In genomic region chr4:7758444-7758815, GRCh38 we compare ENCODE assay signal across 20 cellular contexts.
DNase-seq lines count a peak whose midpoint lies in the region; ATAC-seq and TF ChIP-seq lines count a peak whose summit lies in the region.
"Had no signal": no experiment of that assay in that cellular context is flagged by ENCODE, and none has a peak within 500 bp of the region (broad histone marks: within the 10 kb centered on the region; RNA-seq: fewer than 3 reads in every experiment).

No MANE protein-coding gene starts in this region.

- no peaks in the 10 kb centered on the region for H3K27me3 Mint-ChIP-seq in activated T-cell treated with anti-CD3 and anti-CD28 coated beads, Interleukin-2, amount 50 U/mL, for 24 hours
- no peaks in the 10 kb centered on the region for H3K27me3 Mint-ChIP-seq in CD8-positive, alpha-beta T cell (ENCODE audit: low read depth)
- no peaks in the 10 kb centered on the region for H3K27me3 Mint-ChIP-seq in activated naive CD8-positive, alpha-beta T cell
- H3K27me3 Mint-ChIP-seq in naive thymus-derived CD4-positive, alpha-beta T cell, result no peaks in the 10 kb centered on the region

- H3K36me3 ChIP-seq in CD8-positive, alpha-beta T cell (ENCODE audit: insufficient read depth, low read length), result no peaks in the 10 kb centered on the region
- no peaks in the 10 kb centered on the region for H3K36me3 ChIP-seq in naive thymus-derived CD4-positive, alpha-beta T cell (ENCODE audit: control insufficient read depth in 2 of 3, insufficient read depth in 3 of 3, low read length in 3 of 3)
- H3K36me3 ChIP-seq: cardiac muscle cell, right lobe of liver had no signal

- intact Hi-C loops in CD8-positive, alpha-beta T cell (cut with DNase I, micrococcal nuclease), result loop anchor here (2.0 to 5.0 kb wide), 4 partner anchors 180 to 656 kb away; partner anchors contain the start of genes ABLIM2 (in 2 of the 2) and AFAP1 (in 1 of the 2)
- intact Hi-C loops in naive thymus-derived CD4-positive, alpha-beta T cell (cut with micrococcal nuclease), result loop anchor here (5.0 to 10.0 kb wide), 5 partner anchors 41 to 976 kb away; partner anchors contain the start of genes ABLIM2 (in 1 of the 2), ACOX3 (in 1 of the 2), KIAA0232 (in 1 of the 2) and TRMT44 (in 1 of the 2)

- H3K4me1 ChIP-seq in CD8-positive, alpha-beta T cell (ENCODE audit: insufficient read depth, low read length), result peaks cover 35% of the 10 kb centered on the region
- H3K4me1 ChIP-seq in naive thymus-derived CD4-positive, alpha-beta T cell (ENCODE audit: control insufficient read depth in 2 of 2, insufficient read depth in 2 of 2, low read length in 2 of 2), result peaks cover 18 to 30% of the 10 kb centered on the region in 2 donors
- H3K4me1 ChIP-seq: HAP-1, right lobe of liver had no signal

- ATAC-seq in CD8-positive, alpha-beta T cell, result no peak
- no peak for ATAC-seq in naive thymus-derived CD4-positive, alpha-beta T cell
- ATAC-seq in GM21528 (IDR thresholded peaks at IDR 0.05; ENCODE audit: low FRiP score, unreplicated experiment), result no peak

- H3K27ac Mint-ChIP-seq in activated T-cell treated with anti-CD3 and anti-CD28 coated beads, Interleukin-2, amount 50 U/mL, for 24 hours, result peak overlapping the region; percentile 76
- peak overlapping the region; percentile 86 for H3K27ac Mint-ChIP-seq in CD8-positive, alpha-beta T cell
- peak overlapping the region; percentile 61 for H3K27ac Mint-ChIP-seq in activated naive CD8-positive, alpha-beta T cell
- peak overlapping the region; percentile 85 to 100 (median 96) for H3K27ac Mint-ChIP-seq in naive thymus-derived CD4-positive, alpha-beta T cell

- no peak overlapping the region for H3K4me3 Mint-ChIP-seq in activated T-cell treated with anti-CD3 and anti-CD28 coated beads, Interleukin-2, amount 50 U/mL, for 24 hours
- peak overlapping the region; percentile 32 for H3K4me3 Mint-ChIP-seq in CD8-positive, alpha-beta T cell
- H3K4me3 Mint-ChIP-seq in activated naive CD8-positive, alpha-beta T cell, result peak overlapping the region; percentile 36
- peak overlapping the region; percentile 19 to 94 (median 60) for H3K4me3 Mint-ChIP-seq in naive thymus-derived CD4-positive, alpha-beta T cell

- H3K4me1 Mint-ChIP-seq in activated T-cell treated with anti-CD3 and anti-CD28 coated beads, Interleukin-2, amount 50 U/mL, for 24 hours (ENCODE audit: low read depth), result peaks cover 44% of the 10 kb centered on the region
- peaks cover 33% of the 10 kb centered on the region for H3K4me1 Mint-ChIP-seq in CD8-positive, alpha-beta T cell (ENCODE audit: low read depth)
- H3K4me1 Mint-ChIP-seq in activated naive CD8-positive, alpha-beta T cell (ENCODE audit: low read depth), result peaks cover 36% of the 10 kb centered on the region
- peaks cover 11 to 49% (median 37%) of the 10 kb centered on the region in 7 donors for H3K4me1 Mint-ChIP-seq in naive thymus-derived CD4-positive, alpha-beta T cell

- H3K9me3 Mint-ChIP-seq in activated T-cell treated with anti-CD3 and anti-CD28 coated beads, Interleukin-2, amount 50 U/mL, for 24 hours, result no peaks in the 10 kb centered on the region
- H3K9me3 Mint-ChIP-seq in CD8-positive, alpha-beta T cell, result no peaks in the 10 kb centered on the region
- H3K9me3 Mint-ChIP-seq in activated naive CD8-positive, alpha-beta T cell (ENCODE audit: low read depth), result no peaks in the 10 kb centered on the region
- peaks cover 0 to 3% (median 0%) of the 10 kb centered on the region in 11 donors for H3K9me3 Mint-ChIP-seq in naive thymus-derived CD4-positive, alpha-beta T cell

- peak overlapping the region; percentile 20 for H3K4me3 ChIP-seq in CD8-positive, alpha-beta T cell (ENCODE audit: low read depth, low read length)
- no peak overlapping the region for H3K4me3 ChIP-seq in naive thymus-derived CD4-positive, alpha-beta T cell (ENCODE audit: low read length)
- H3K4me3 ChIP-seq: cardiac muscle cell, HAP-1, heart left ventricle, right lobe of liver had no signal

- DNase-seq in activated T-cell treated with anti-CD3 and anti-CD28 coated beads, Interleukin-2, amount 50 U/mL, for 24 hours, result no peak
- DNase-seq in activated T-cell treated with anti-CD3 and anti-CD28 coated beads, Interleukin-2, amount 50 U/mL, for 1 hour, result no peak
- DNase-seq in CD8-positive, alpha-beta T cell, result no peak
- no peak for DNase-seq in naive thymus-derived CD4-positive, alpha-beta T cell
- no peak for DNase-seq in NK-92 (lab: John Stamatoyannopoulos, UW; ENCODE audit: unreplicated experiment)
- DNase-seq in NCI-H1436 treated with DMSO at 0.1 percent for 48 hours (lab: John Stamatoyannopoulos, UW), result no peak
- DNase-seq: ACHN, COR-L47, KG1, midbrain, NCI-H1092 treated with DMSO at 0.1 percent for 48 hours, NCI-H2107, NCI-H526 treated with DMSO at 0.1 percent for 48 hours, occipital lobe had no signal

- POLR2A ChIA-PET in CD8-positive, alpha-beta T cell (lab: Charles Lee), result interaction anchor here (1.0 kb wide), 1 partner anchor 179 kb away, joined by 3 read pairs; no protein-coding TSS in a partner anchor
- POLR2A ChIA-PET in naive thymus-derived CD4-positive, alpha-beta T cell (lab: Charles Lee), result interaction anchor here (1.0 to 3.1 kb wide), 3 partner anchors 9 to 14 kb away, joined by 6 to 15 read pairs (median 15); no protein-coding TSS in a partner anchor

- peaks cover 19% of the 10 kb centered on the region for H3K36me3 Mint-ChIP-seq in activated T-cell treated with anti-CD3 and anti-CD28 coated beads, Interleukin-2, amount 50 U/mL, for 24 hours (ENCODE audit: low read depth)
- H3K36me3 Mint-ChIP-seq in CD8-positive, alpha-beta T cell, result peaks cover 8% of the 10 kb centered on the region
- no peaks in the 10 kb centered on the region for H3K36me3 Mint-ChIP-seq in activated naive CD8-positive, alpha-beta T cell
- H3K36me3 Mint-ChIP-seq in naive thymus-derived CD4-positive, alpha-beta T cell, result peaks cover 0 to 13% (median 4%) of the 10 kb centered on the region in 5 donors

- H3K27ac ChIP-seq in CD8-positive, alpha-beta T cell (ENCODE audit: low read depth, low read length), result peak overlapping the region; percentile 42
- peak overlapping the region; percentile 84 for H3K27ac ChIP-seq in naive thymus-derived CD4-positive, alpha-beta T cell (ENCODE audit: low read depth, low read length)
- H3K27ac ChIP-seq: cardiac muscle cell, right lobe of liver had no signal

- CTCF ChIA-PET in CD8-positive, alpha-beta T cell (lab: Charles Lee), result interaction anchor here (0.7 to 0.8 kb wide), 3 partner anchors 9 to 46 kb away, joined by 3 to 4 read pairs (median 4); no protein-coding TSS in a partner anchor
- CTCF ChIA-PET in naive thymus-derived CD4-positive, alpha-beta T cell (lab: Charles Lee), result interaction anchor here (1.5 to 6.4 kb wide), 2 partner anchors 12 to 44 kb away, joined by 3 to 33 read pairs; no protein-coding TSS in a partner anchor

- TF ChIP-seq CTCF in CD8-positive, alpha-beta T cell (IDR thresholded peaks at IDR 0.05), result no peak

- H3K27me3 ChIP-seq in CD8-positive, alpha-beta T cell (ENCODE audit: insufficient read depth, low read length), result no peaks in the 10 kb centered on the region
- no peaks in the 10 kb centered on the region for H3K27me3 ChIP-seq in naive thymus-derived CD4-positive, alpha-beta T cell (ENCODE audit: control insufficient read depth in 2 of 2, insufficient read depth in 2 of 2, low read length in 2 of 2)
- H3K27me3 ChIP-seq: cardiac muscle cell, heart left ventricle, right lobe of liver had no signal

- no peaks in the 10 kb centered on the region for H3K9me3 ChIP-seq in CD8-positive, alpha-beta T cell (ENCODE audit: low read length)
- no peaks in the 10 kb centered on the region for H3K9me3 ChIP-seq in naive thymus-derived CD4-positive, alpha-beta T cell (ENCODE audit: control insufficient read depth in 2 of 3, low read length in 3 of 3)
- H3K9me3 ChIP-seq: HAP-1, heart left ventricle, right lobe of liver had no signal
